In genomic region chr9:129866373-129867137, GRCh38 we compare ENCODE assay signal across 13 cellular contexts. TPM values are rescaled to one million over a fixed set of nuclear protein-coding genes. Genes with fewer than 3 reads are reported as not detected.
A peak's percentile ranks its signal among the peaks of the same experiment; 100 is the strongest.
DNase-seq lines count a peak whose midpoint lies in the region; ATAC-seq, FAIRE-seq and TF ChIP-seq lines count a peak whose summit lies in the region.
"Had no signal": no experiment of that assay in that cellular context is flagged by ENCODE, and none has a peak within 500 bp of the region (broad histone marks: within the 10 kb centered on the region; RNA-seq: fewer than 3 reads in every experiment).

No MANE protein-coding gene starts in this region.

- intact Hi-C loops in K562 (cut with micrococcal nuclease), result no loop called here

- H3K36me3 ChIP-seq in K562 (ENCODE audit: control insufficient read depth, insufficient read depth, low read length) (peaks cover 89% of the 10 kb centered on the region), GM23338 (ENCODE audit: insufficient read depth) (no peaks in the 10 kb centered on the region)
- H3K36me3 ChIP-seq: colonic mucosa had no signal

- H3K36me3 Mint-ChIP-seq in activated CD4-positive, alpha-beta T cell treated with anti-CD3 and anti-CD28 coated beads, Interleukin-2, amount 10 ng/mL, durations not matched to agents 7 days and 5 days (ENCODE audit: low read depth), result peaks cover 77% of the 10 kb centered on the region
- H3K36me3 Mint-ChIP-seq in GM23338 (ENCODE audit: low read depth), result peaks cover 22% of the 10 kb centered on the region; the same call in 2 of the 3 replicates

- CTCF ChIA-PET in activated CD4-positive, alpha-beta T cell treated with anti-CD3 and anti-CD28 coated beads, Interleukin-2, amount 10 ng/mL, durations not matched to agents 7 days and 5 days (lab: Charles Lee), result interaction anchor here (0.9 to 3.1 kb wide), 3 partner anchors 19 to 63 kb away, joined by 3 to 10 read pairs (median 9); partner anchors contain the start of gene TOR1B
- CTCF ChIA-PET in K562 (lab: Yijun Ruan, JAX; ENCODE audit: low intra/inter-chr PET ratio), result no interaction called here

- no peak for FAIRE-seq in K562 (lab: Jason Lieb, UNC)
- FAIRE-seq: GM12892 had no signal

- no peak for TF ChIP-seq RAD21 in K562 (CRISPR knock-in tag; conservative IDR thresholded peaks at IDR 0.05 in 1 of 2, IDR thresholded peaks at IDR 0.05 in 1 of 2)

- H2AFZ ChIP-seq in K562 (ENCODE audit: low read depth, low read length) (no peak overlapping the region), GM23338 (no peak overlapping the region)

- no TSS peak for BruUV-seq in K562 (replicated peaks; lab: Mats Ljungman, UMichigan)

- no peak for ATAC-seq in K562
- no peak for ATAC-seq in GM23338
- ATAC-seq in HG02763 (IDR thresholded peaks at IDR 0.05; ENCODE audit: unreplicated experiment), result no peak
- ATAC-seq: foreskin keratinocyte, left lung had no signal

- POLR2A ChIA-PET in activated CD4-positive, alpha-beta T cell treated with anti-CD3 and anti-CD28 coated beads, Interleukin-2, amount 10 ng/mL, durations not matched to agents 7 days and 5 days (lab: Charles Lee), result no interaction called here
- POLR2A ChIA-PET in K562 (lab: Yijun Ruan, JAX), result interaction anchor here (0.6 to 9.4 kb wide), 3 partner anchors 13 to 31 kb away, joined by 3 to 91 read pairs (median 5); partner anchors contain the start of genes C9orf78 and USP20

- H3K4me3 ChIP-seq in Jurkat, Clone E6-1 (ENCODE audit: low read length), result no peak overlapping the region
- no peak overlapping the region for H3K4me3 ChIP-seq in K562
- H3K4me3 ChIP-seq in GM23338, result no peak overlapping the region
- H3K4me3 ChIP-seq: colonic mucosa, left lung had no signal

- H3K27me3 ChIP-seq in K562 (ENCODE audit: control insufficient read depth in 2 of 2, insufficient read depth in 2 of 2, low read length in 2 of 2) (no peaks in the 10 kb centered on the region), GM23338 (ENCODE audit: insufficient read depth) (no peaks in the 10 kb centered on the region)
- H3K27me3 ChIP-seq: colonic mucosa, foreskin keratinocyte, left lung had no signal

- H3K9me3 Mint-ChIP-seq in activated CD4-positive, alpha-beta T cell treated with anti-CD3 and anti-CD28 coated beads, Interleukin-2, amount 10 ng/mL, durations not matched to agents 7 days and 5 days, result no peaks in the 10 kb centered on the region
- H3K9me3 Mint-ChIP-seq in GM23338, result no peaks in the 10 kb centered on the region; the same call in 2 of the 3 replicates

- no peaks in the 10 kb centered on the region for H3K27me3 Mint-ChIP-seq in activated CD4-positive, alpha-beta T cell treated with anti-CD3 and anti-CD28 coated beads, Interleukin-2, amount 10 ng/mL, durations not matched to agents 7 days and 5 days
- peaks cover 15% of the 10 kb centered on the region for H3K27me3 Mint-ChIP-seq in GM23338 (ENCODE audit: insufficient read depth, low read depth, poor library complexity)

- H4K20me1 ChIP-seq in K562 (replicated peaks; ENCODE audit: control insufficient read depth, insufficient read depth, low read length) (no peaks in the 10 kb centered on the region), GM23338 (replicated peaks; ENCODE audit: insufficient read depth) (no peaks in the 10 kb centered on the region)

- H3F3A ChIP-seq in GM23338 (replicated peaks; ENCODE audit: low read depth), result no peaks in the 10 kb centered on the region

- H3K4me3 Mint-ChIP-seq in activated CD4-positive, alpha-beta T cell treated with anti-CD3 and anti-CD28 coated beads, Interleukin-2, amount 10 ng/mL, durations not matched to agents 7 days and 5 days, result peak overlapping the region; percentile 35
- no peak overlapping the region for H3K4me3 Mint-ChIP-seq in GM23338

- H3K9me2 ChIP-seq in GM23338 (ENCODE audit: insufficient read depth), result no peaks in the 10 kb centered on the region

- 86% methylated on average over 17 of the region's 17 CpGs for WGBS in K562 (ENCODE audit: insufficient coverage, low coverage, missing lambda C conversion rate)

- TF ChIP-seq CTCF in K562 (IDR thresholded peaks at IDR 0.05 in 2 of 3, conservative IDR thresholded peaks at IDR 0.05 in 1 of 3; ENCODE audit: insufficient read depth in 2 of 3, low read depth in 1 of 3, low read length in 3 of 3) (no peak), GM23338 (conservative IDR thresholded peaks at IDR 0.05; ENCODE audit: low read depth in 2 of 2) (no peak)

- peak overlapping the region; percentile 89 for H3K27ac Mint-ChIP-seq in activated CD4-positive, alpha-beta T cell treated with anti-CD3 and anti-CD28 coated beads, Interleukin-2, amount 10 ng/mL, durations not matched to agents 7 days and 5 days
- no peak overlapping the region; the same call in 1 of the 2 replicates for H3K27ac Mint-ChIP-seq in GM23338

- peaks cover 4% of the 10 kb centered on the region for H3K9me1 ChIP-seq in K562 (ENCODE audit: control insufficient read depth, insufficient read depth, low read length)

- TF ChIP-seq POLR2A in K562 (conservative IDR thresholded peaks at IDR 0.05), result peak; percentile 43

- TF ChIP-seq EP300 in K562 (IDR thresholded peaks at IDR 0.05; ENCODE audit: low read length), result no peak

- peaks cover 34 to 79% of the 10 kb centered on the region in 2 experiments for H3K4me1 ChIP-seq in K562 (replicated peaks in 1 of 2; ENCODE audit: control insufficient read depth in 2 of 2, insufficient read depth in 2 of 2, low read length in 2 of 2)
- H3K4me1 ChIP-seq in GM23338 (ENCODE audit: insufficient read depth), result no peaks in the 10 kb centered on the region
- H3K4me1 ChIP-seq: colonic mucosa had no signal

- H3K9ac ChIP-seq in K562 (ENCODE audit: insufficient read depth in 1 of 2, low read depth in 2 of 2, low read length in 2 of 2), result peak overlapping the region in 1 of 2 experiments; percentile 81; a peak in 2 of 4 replicates

- no peaks in the 10 kb centered on the region for H3K9me3 ChIP-seq in K562 (replicated peaks; ENCODE audit: control insufficient read depth, insufficient read depth, low read depth, low read length)
- H3K9me3 ChIP-seq: colonic mucosa, left lung had no signal

- DNase-seq in Jurkat, Clone E6-1 (ENCODE audit: low read depth, low spot score), result peak; percentile 89
- peak; percentile 76 for DNase-seq in activated CD4-positive, alpha-beta T cell treated with anti-CD3 and anti-CD28 coated beads, Interleukin-2, amount 10 ng/mL, durations not matched to agents 7 days and 5 days
- DNase-seq in K562 (ENCODE audit: extremely low read depth in 1 of 4, low spot score in 3 of 4) (no peak), GM23338 (ENCODE audit: low spot score) (no peak), GDM1 (lab: John Stamatoyannopoulos, UW) (no peak)
- DNase-seq in stimulated activated CD8-positive, alpha-beta memory T cell treated with anti-CD3 and anti-CD28 coated beads, Interleukin-4, amount 100 ng/mL, for 48 hours, result peak; percentile 49
- DNase-seq: colonic mucosa, DMS 273 treated with DMSO at 0.1 percent for 48 hours, foreskin keratinocyte, NCI-H1092 treated with DMSO at 0.1 percent for 48 hours had no signal

- H3K4me1 Mint-ChIP-seq in activated CD4-positive, alpha-beta T cell treated with anti-CD3 and anti-CD28 coated beads, Interleukin-2, amount 10 ng/mL, durations not matched to agents 7 days and 5 days, result peaks cover 94% of the 10 kb centered on the region
- H3K4me1 Mint-ChIP-seq in GM23338, result no peaks in the 10 kb centered on the region; the same call in 2 of the 3 replicates

- in situ Hi-C loops in K562 (cut with MboI), result no loop called here

- H3K27ac ChIP-seq in K562 (ENCODE audit: extremely low read depth, low read depth, low read length) (peak overlapping the region; percentile 10; the same call in 1 of the 3 replicates), GM23338 (ENCODE audit: low read depth) (no peak overlapping the region)
- H3K27ac ChIP-seq: colonic mucosa, foreskin keratinocyte had no signal

- H3K79me2 ChIP-seq in K562 (ENCODE audit: control insufficient read depth, insufficient read depth, low read length) (peaks cover 8% of the 10 kb centered on the region; the same call in 2 of the 3 replicates), GM23338 (replicated peaks; ENCODE audit: insufficient read depth) (no peaks in the 10 kb centered on the region)

- H3K4me2 ChIP-seq in K562 (ENCODE audit: insufficient read depth, low read length), result no peak overlapping the region
- H3K4me2 ChIP-seq in GM23338, result no peak overlapping the region

RNA-seq across cellular contexts. Expression of gene USP20, which starts 31.3 kb away (rescaled TPM):
- 46.8 TPM for polyA plus RNA-seq in Jurkat, Clone E6-1 (2012; ENCODE audit: insufficient read depth, insufficient read length)
- total RNA-seq in activated CD4-positive, alpha-beta T cell treated with anti-CD3 and anti-CD28 coated beads, Interleukin-2, amount 10 ng/mL, durations not matched to agents 7 days and 5 days, result 100 to 1,000 TPM in 1 of 2 experiments, 10 to 100 TPM in 1; 90.8 to 105 TPM
- total RNA-seq in K562 (2011; cell fraction: chromatin; rRNA removed; ENCODE audit: low replicate concordance), result 152 and 399 TPM in 2 replicates
- 296 and 299 TPM in 2 replicates for total RNA-seq in K562 (2011; cell fraction: nucleolus; rRNA removed)
- total RNA-seq in K562 (2011; cell fraction: nucleoplasm; rRNA removed), result 160 and 192 TPM in 2 replicates
- total RNA-seq in K562 (2014; rRNA removed) (77.0 and 115 TPM in 2 replicates), K562 (2014; rRNA removed; fragmentation: Illumina TruSeq; extraction: Trizol) (20.6 and 22.0 TPM in 2 replicates), K562 (2015; rRNA removed; fragmentation: Illumina TruSeq; extraction: Trizol) (41.3 and 44.8 TPM in 2 replicates), K562 (2021) (119 and 136 TPM in 2 replicates)
- polyA plus RNA-seq in K562 (2011; rRNA removed) (54.6 and 81.2 TPM in 2 replicates), K562 (2014; fragmentation: Illumina TruSeq; extraction: Trizol) (49.1 and 76.2 TPM in 2 replicates), K562 (2014; fragmentation: Nextera tagmentation; extraction: Ambion mirVana) (1 to 10 TPM; 1.9 to 3.2 TPM), K562 (2014; rRNA removed) (103 and 104 TPM in 2 replicates), GM23338 (2016; fragmentation: Nextera tagmentation; extraction: Ambion mirVana) (9.9 and 10.4 TPM in 2 replicates)
- 64.8 and 118 TPM in 2 replicates for polyA plus RNA-seq in K562 (2011; cell fraction: cytosol; rRNA removed)
- 369 and 565 TPM in 2 replicates for polyA plus RNA-seq in K562 (2011; cell fraction: nucleus; rRNA removed)
- polyA plus RNA-seq in K562 (2012), result 82.0 and 122 TPM in 2 replicates
- 25.8 and 37.9 TPM in 2 replicates for polyA minus RNA-seq in K562 (2011; rRNA and poly(A)+ RNA removed)
- 39.3 and 57.6 TPM in 2 replicates for polyA minus RNA-seq in K562 (2011; cell fraction: cytosol; rRNA and poly(A)+ RNA removed)
- polyA minus RNA-seq in K562 (2011; cell fraction: nucleus; rRNA and poly(A)+ RNA removed), result 82.0 and 96.4 TPM in 2 replicates
- total RNA-seq in GM23338 (2014; rRNA removed; shearing (Covaris generic)), result 12.0 and 13.0 TPM in 2 replicates

RNA-seq across cellular contexts. Expression of gene C9orf78, which starts 31.5 kb away (rescaled TPM):
- polyA plus RNA-seq in Jurkat, Clone E6-1 (2012; ENCODE audit: insufficient read depth, insufficient read length), result 225 TPM
- total RNA-seq in activated CD4-positive, alpha-beta T cell treated with anti-CD3 and anti-CD28 coated beads, Interleukin-2, amount 10 ng/mL, durations not matched to agents 7 days and 5 days, result 10 to 100 TPM; 83.9 to 89.2 TPM
- 68.6 and 74.7 TPM in 2 replicates for total RNA-seq in K562 (2011; cell fraction: chromatin; rRNA removed; ENCODE audit: low replicate concordance)
- total RNA-seq in K562 (2011; cell fraction: nucleolus; rRNA removed), result 46.6 and 51.7 TPM in 2 replicates
- 66.1 and 96.3 TPM in 2 replicates for total RNA-seq in K562 (2011; cell fraction: nucleoplasm; rRNA removed)
- total RNA-seq in K562 (2014; rRNA removed), result 196 and 199 TPM in 2 replicates
- 199 and 240 TPM in 2 replicates for total RNA-seq in K562 (2014; rRNA removed; fragmentation: Illumina TruSeq; extraction: Trizol)
- total RNA-seq in K562 (2015; rRNA removed; fragmentation: Illumina TruSeq; extraction: Trizol), result 220 and 223 TPM in 2 replicates
- total RNA-seq in K562 (2021), result 89.0 and 94.6 TPM in 2 replicates
- polyA plus RNA-seq in K562 (2011; rRNA removed), result 109 and 202 TPM in 2 replicates
- 59.0 and 71.4 TPM in 2 replicates for polyA plus RNA-seq in K562 (2011; cell fraction: cytosol; rRNA removed)
- 17.0 and 17.5 TPM in 2 replicates for polyA plus RNA-seq in K562 (2011; cell fraction: nucleus; rRNA removed)
- 93.6 and 169 TPM in 2 replicates for polyA plus RNA-seq in K562 (2012)
- polyA plus RNA-seq in K562 (2014; fragmentation: Illumina TruSeq; extraction: Trizol), result 210 and 222 TPM in 2 replicates
- polyA plus RNA-seq in K562 (2014; fragmentation: Nextera tagmentation; extraction: Ambion mirVana), result 100 to 1,000 TPM; 132 to 266 TPM
- 228 and 240 TPM in 2 replicates for polyA plus RNA-seq in K562 (2014; rRNA removed)
- 131 and 142 TPM in 2 replicates for polyA minus RNA-seq in K562 (2011; rRNA and poly(A)+ RNA removed)
- 32.3 and 42.4 TPM in 2 replicates for polyA minus RNA-seq in K562 (2011; cell fraction: cytosol; rRNA and poly(A)+ RNA removed)
- polyA minus RNA-seq in K562 (2011; cell fraction: nucleus; rRNA and poly(A)+ RNA removed), result 14.0 and 19.8 TPM in 2 replicates
- 34.4 and 46.1 TPM in 2 replicates for total RNA-seq in GM23338 (2014; rRNA removed; shearing (Covaris generic))
- polyA plus RNA-seq in GM23338 (2016; fragmentation: Nextera tagmentation; extraction: Ambion mirVana), result 72.8 and 84.6 TPM in 2 replicates

RNA-seq across cellular contexts. Expression of gene TOR1A, which starts 42.6 kb away (rescaled TPM):
- 51.3 TPM for polyA plus RNA-seq in Jurkat, Clone E6-1 (2012; ENCODE audit: insufficient read depth, insufficient read length)
- 10 to 100 TPM; 52.0 to 58.5 TPM for total RNA-seq in activated CD4-positive, alpha-beta T cell treated with anti-CD3 and anti-CD28 coated beads, Interleukin-2, amount 10 ng/mL, durations not matched to agents 7 days and 5 days
- total RNA-seq in K562 (2011; cell fraction: chromatin; rRNA removed; ENCODE audit: low replicate concordance), result 109 and 165 TPM in 2 replicates
- 107 and 123 TPM in 2 replicates for total RNA-seq in K562 (2011; cell fraction: nucleolus; rRNA removed)
- total RNA-seq in K562 (2011; cell fraction: nucleoplasm; rRNA removed), result 121 and 138 TPM in 2 replicates
- total RNA-seq in K562 (2014; rRNA removed) (44.4 and 46.0 TPM in 2 replicates), K562 (2014; rRNA removed; fragmentation: Illumina TruSeq; extraction: Trizol) (39.9 and 45.9 TPM in 2 replicates), K562 (2015; rRNA removed; fragmentation: Illumina TruSeq; extraction: Trizol) (54.3 and 55.5 TPM in 2 replicates), K562 (2021) (49.5 and 51.3 TPM in 2 replicates)
- polyA plus RNA-seq in K562 (2011; rRNA removed) (74.8 and 85.8 TPM in 2 replicates), K562 (2014; fragmentation: Illumina TruSeq; extraction: Trizol) (68.9 and 74.0 TPM in 2 replicates), K562 (2014; fragmentation: Nextera tagmentation; extraction: Ambion mirVana) (1 to 10 TPM; 4.5 to 9.9 TPM), K562 (2014; rRNA removed) (67.9 and 74.7 TPM in 2 replicates), GM23338 (2016; fragmentation: Nextera tagmentation; extraction: Ambion mirVana) (23.6 and 24.2 TPM in 2 replicates)
- polyA plus RNA-seq in K562 (2011; cell fraction: cytosol; rRNA removed), result 67.0 and 76.5 TPM in 2 replicates
- 41.7 and 44.0 TPM in 2 replicates for polyA plus RNA-seq in K562 (2011; cell fraction: nucleus; rRNA removed)
- polyA plus RNA-seq in K562 (2012), result 55.0 and 59.0 TPM in 2 replicates
- polyA minus RNA-seq in K562 (2011; rRNA and poly(A)+ RNA removed), result 56.3 and 66.1 TPM in 2 replicates
- polyA minus RNA-seq in K562 (2011; cell fraction: cytosol; rRNA and poly(A)+ RNA removed), result 27.0 and 29.2 TPM in 2 replicates
- 23.3 and 34.1 TPM in 2 replicates for polyA minus RNA-seq in K562 (2011; cell fraction: nucleus; rRNA and poly(A)+ RNA removed)
- total RNA-seq in GM23338 (2014; rRNA removed; shearing (Covaris generic)), result 33.9 and 45.7 TPM in 2 replicates

Comparison
In these comparisons a context has a peak if more than half of its experiments do, and no peak if none do; other contexts are left out.
1. DNase-seq: peak in Jurkat, Clone E6-1 (single experiment), activated CD4-positive, alpha-beta T cell treated with anti-CD3 and anti-CD28 coated beads, Interleukin-2, amount 10 ng/mL, durations not matched to agents 7 days and 5 days (single experiment) and stimulated activated CD8-positive, alpha-beta memory T cell treated with anti-CD3 and anti-CD28 coated beads, Interleukin-4, amount 100 ng/mL, for 48 hours (single experiment); none in K562 (0 of 4), GM23338 (single experiment) and GDM1 (single experiment).